In genomic region chr17:8694766-8695165, GRCh38 we compare ENCODE assay signal across 11 cellular contexts. TPM values are rescaled to one million over a fixed set of nuclear protein-coding genes. Genes with fewer than 3 reads are reported as not detected.
DNase-seq lines count a peak whose midpoint lies in the region; ATAC-seq, FAIRE-seq and TF ChIP-seq lines count a peak whose summit lies in the region.
"Not testable (repeated sequence)": the region's sequence is repeated elsewhere in the genome, so short reads cannot be mapped to it uniquely, and the experiment has no call there.
"Had no signal": no experiment of that assay in that cellular context is flagged by ENCODE, and none has a peak within 500 bp of the region (broad histone marks: within the 10 kb centered on the region; RNA-seq: fewer than 3 reads in every experiment).

No MANE protein-coding gene starts in this region.

- not testable (repeated sequence) for H2BK20ac ChIP-seq in H1 (ENCODE audit: low read length)

- not testable (repeated sequence) for H3K23me2 ChIP-seq in H1 (ENCODE audit: low read depth, low read length)

- not testable (repeated sequence) for H3K79me2 ChIP-seq in astrocyte (ENCODE audit: insufficient read depth, low read length); H1 (ENCODE audit: control insufficient read depth in 1 of 2, insufficient read depth in 2 of 2, low read length in 2 of 2)

- not testable (repeated sequence) for H3K9me3 ChIP-seq in astrocyte (ENCODE audit: insufficient read depth, low read depth, low read length); H1 (ENCODE audit: insufficient read depth in 2 of 2, low read depth in 1 of 2, low read length in 1 of 2); thoracic aorta

- not testable (repeated sequence) for H4K8ac ChIP-seq in H1 (ENCODE audit: extremely low read depth, insufficient read depth, low read length)

- not testable (repeated sequence) for TF ChIP-seq POLR2A in H1 (IDR thresholded peaks at IDR 0.05; ENCODE audit: control extremely low read depth in 1 of 2, low read depth in 2 of 2, low read length in 2 of 2)

- not testable (repeated sequence) for H2BK15ac ChIP-seq in H1 (ENCODE audit: low read length)

- H3K23ac ChIP-seq in H1 (ENCODE audit: insufficient read length) = not testable (repeated sequence)

- not testable (repeated sequence) for H3K36me3 Mint-ChIP-seq in astrocyte (ENCODE audit: low read depth, unreplicated experiment); neural crest cell (ENCODE audit: low read depth)

- H4K91ac ChIP-seq in H1 (replicated peaks; ENCODE audit: insufficient read length, low read length) = not testable (repeated sequence)

- not testable (repeated sequence) for H3K27me3 ChIP-seq in astrocyte (ENCODE audit: insufficient read depth, low read length); H1 (replicated peaks in 1 of 4; ENCODE audit: control insufficient read depth in 3 of 4, extremely low read depth in 1 of 4, insufficient read depth in 3 of 4, low read length in 3 of 4); thoracic aorta (replicated peaks; ENCODE audit: insufficient read depth)

- not testable (repeated sequence) for H4K5ac ChIP-seq in H1 (ENCODE audit: insufficient read length, low read depth, low read length)

- not testable (repeated sequence) for H3K9ac ChIP-seq in astrocyte (ENCODE audit: low read length); H1 (replicated peaks in 1 of 4; ENCODE audit: extremely low read depth in 1 of 4, low read depth in 3 of 4, low read length in 3 of 4)

- not testable (repeated sequence) for TF ChIP-seq EP300 in H1 (IDR thresholded peaks at IDR 0.05; ENCODE audit: borderline replicate concordance in 1 of 2, low read depth in 2 of 2, low read length in 2 of 2)

- peaks cover 34% of the 10 kb centered on the region for H3K4me1 ChIP-seq in astrocyte (ENCODE audit: insufficient read depth, low read length)
- peaks cover 12 to 24% (median 18%) of the 10 kb centered on the region in 4 experiments; a peak in 6 of 7 replicates for H3K4me1 ChIP-seq in H1 (replicated peaks in 1 of 4; ENCODE audit: control insufficient read depth in 3 of 4, insufficient read depth in 4 of 4, low read length in 3 of 4)
- peaks cover 35 to 76% of the 10 kb centered on the region in 2 donors for H3K4me1 ChIP-seq in thoracic aorta (ENCODE audit: control insufficient read depth in 1 of 2, low read depth in 2 of 2)

- ATAC-seq in thoracic aorta (ENCODE audit: insufficient number of reproducible peaks, low FRiP score, low read depth) = not testable (repeated sequence)

- POLR2A ChIA-PET in H1 (lab: Charles Lee; ENCODE audit: partially characterized antibody) = interaction anchor here (4.3 kb wide), 1 partner anchor 14 kb away, joined by 33 read pairs; no protein-coding TSS in a partner anchor

- H2BK5ac ChIP-seq in H1 (ENCODE audit: low read depth, low read length) = not testable (repeated sequence)

- 0 out of 2 replicates have a peak overlapping the region, but pooled peaks have one; percentile 11 for H2BK12ac ChIP-seq in H1 (ENCODE audit: low read depth, low read length)

- peak; percentile 19 for DNase-seq in EL
- peak; percentile 12 for DNase-seq in M059J (ENCODE audit: low read depth)
- peak; percentile 62 for DNase-seq in astrocyte (ENCODE audit: low read depth)
- not testable (repeated sequence) for DNase-seq in H1 (ENCODE audit: low read depth in 1 of 2, low spot score in 2 of 2); neural crest cell (ENCODE audit: low read depth, low spot score); thoracic aorta (ENCODE audit: low spot score)
- DNase-seq in islet precursor cell = peak; percentile 36

- H2AFZ ChIP-seq in astrocyte (ENCODE audit: low read depth, low read length); H1 (ENCODE audit: low read length): not testable (repeated sequence)

- H3K4me1 Mint-ChIP-seq in astrocyte (ENCODE audit: low read depth, unreplicated experiment) (peaks cover 19% of the 10 kb centered on the region), neural crest cell (peaks cover 37% of the 10 kb centered on the region)

- not testable (repeated sequence) for H3K18ac ChIP-seq in H1 (ENCODE audit: extremely low read depth, low read length)

- not testable (repeated sequence) for H2AK5ac ChIP-seq in H1 (ENCODE audit: low read depth, low read length)

- 84% methylated on average over 7 of the region's 9 CpGs; no CpG with 5 or more reads in 1 of the 2 experiments for WGBS in H1 (ENCODE audit: extremely low coverage in 1 of 2, insufficient coverage in 1 of 2, insufficient read length in 1 of 2, insufficient replicate concordance in 2 of 2, low coverage in 1 of 2, low lambda C conversion rate in 2 of 2, missing lambda C conversion rate in 1 of 2), 2 experiments

- H3K27me3 Mint-ChIP-seq in astrocyte (ENCODE audit: low read depth, unreplicated experiment); neural crest cell (ENCODE audit: low read depth): not testable (repeated sequence)

- H3K79me1 ChIP-seq in H1 (ENCODE audit: low read depth, low read length) = not testable (repeated sequence)

- H2BK120ac ChIP-seq in H1 (replicated peaks; ENCODE audit: low read depth, low read length) = not testable (repeated sequence)

- H3K9me3 Mint-ChIP-seq in astrocyte (ENCODE audit: unreplicated experiment); neural crest cell: not testable (repeated sequence)

- not testable (repeated sequence) for H3K4me3 Mint-ChIP-seq in astrocyte (ENCODE audit: unreplicated experiment); neural crest cell

- not testable (repeated sequence) for H3K4me2 ChIP-seq in astrocyte (ENCODE audit: low read length); H1 (ENCODE audit: insufficient read depth in 1 of 2, low read depth in 2 of 2, low read length in 2 of 2)

- H3K4me3 ChIP-seq in astrocyte (ENCODE audit: insufficient read depth, low read depth, low read length); H1 (ENCODE audit: extremely low read depth in 1 of 4, insufficient read depth in 2 of 4, low read depth in 3 of 4, low read length in 4 of 4); thoracic aorta: not testable (repeated sequence)

- H3K56ac ChIP-seq in H1 (replicated peaks; ENCODE audit: insufficient read length, low read depth, low read length) = not testable (repeated sequence)

- TF ChIP-seq RAD21 in H1 (IDR thresholded peaks at IDR 0.05 in 1 of 2, conservative IDR thresholded peaks at IDR 0.05 in 1 of 2; ENCODE audit: low read depth in 2 of 2, low read length in 2 of 2) = not testable (repeated sequence)

- H3K27ac ChIP-seq in astrocyte (ENCODE audit: low read depth, low read length); H1 (ENCODE audit: low read depth, low read length): not testable (repeated sequence)
- peak overlapping the region; percentile 98 to 99 for H3K27ac ChIP-seq in thoracic aorta

- TF ChIP-seq CTCF in astrocyte (IDR thresholded peaks at IDR 0.05; ENCODE audit: insufficient read depth, low read depth, low read length); H1 (IDR thresholded peaks at IDR 0.05; ENCODE audit: control extremely low read depth in 1 of 3, insufficient read depth in 1 of 3, low read depth in 1 of 3, low read length in 3 of 3); neural crest cell (conservative IDR thresholded peaks at IDR 0.05); thoracic aorta (IDR thresholded peaks at IDR 0.05): not testable (repeated sequence)

- FAIRE-seq in astrocyte (lab: Jason Lieb, UNC); H1 (lab: Jason Lieb, UNC): not testable (repeated sequence)

- not testable (repeated sequence) for H3K27ac Mint-ChIP-seq in astrocyte (ENCODE audit: unreplicated experiment)
- peak overlapping the region; percentile 37 for H3K27ac Mint-ChIP-seq in neural crest cell (ENCODE audit: unreplicated experiment)

- not testable (repeated sequence) for H3K14ac ChIP-seq in H1 (ENCODE audit: insufficient read length)

- not testable (repeated sequence) for H4K20me1 ChIP-seq in astrocyte (ENCODE audit: insufficient read depth, low read length); H1 (replicated peaks in 1 of 2; ENCODE audit: control insufficient read depth in 1 of 2, insufficient read depth in 2 of 2, low read length in 2 of 2)

- CTCF ChIA-PET in H1 (lab: Charles Lee; ENCODE audit: partially characterized antibody) = interaction anchor here (0.6 kb wide), 1 partner anchor 174 kb away, joined by 3 read pairs; no protein-coding TSS in a partner anchor

- H3K4ac ChIP-seq in H1 (replicated peaks; ENCODE audit: insufficient read length, low read depth, low read length) = not testable (repeated sequence)

- not testable (repeated sequence) for H3K36me3 ChIP-seq in astrocyte (ENCODE audit: insufficient read depth, low read length); H1 (ENCODE audit: control insufficient read depth in 2 of 4, insufficient read depth in 4 of 4, low read length in 3 of 4); thoracic aorta

RNA-seq across cellular contexts. Expression of gene CCDC42, which starts 49.9 kb away (rescaled TPM):
- not detected in 2 replicates for total RNA-seq in M059J (2014; rRNA removed; shearing (Covaris generic))
- total RNA-seq in astrocyte (not detected in 2 replicates), neural crest cell (not detected in 2 replicates), thoracic aorta (not detected)
- total RNA-seq in H1 (2021; fragmentation: NEBNext Ultra II Directional; extraction: Animal tissue kit (Norgen Biotek cat#: 25700)) = not detected in 2 replicates
- not detected in 2 replicates for polyA plus RNA-seq in H1 (2011; rRNA removed)
- not detected for polyA plus RNA-seq in H1 (2011; cell fraction: cytosol; rRNA removed)
- polyA plus RNA-seq in H1 (2011; cell fraction: nucleus; rRNA removed) = not detected
- not detected in 4 replicates for polyA plus RNA-seq in H1 (2012, experiment 1 of 2)
- polyA plus RNA-seq in H1 (2012, experiment 2 of 2) = not detected
- not detected for polyA plus RNA-seq in H1 (2013, experiment 1 of 2)
- polyA plus RNA-seq in H1 (2013, experiment 2 of 2) = not detected
- not detected in 2 replicates for polyA minus RNA-seq in H1 (2011; rRNA and poly(A)+ RNA removed)
- polyA minus RNA-seq in H1 (2011; cell fraction: cytosol; rRNA and poly(A)+ RNA removed) = not detected
- polyA minus RNA-seq in H1 (2011; cell fraction: nucleus; rRNA and poly(A)+ RNA removed) = not detected
- total RNA-seq: A172; CD4-positive, CD25-positive, alpha-beta regulatory T cell; GM23248; H7 had no signal
- polyA plus RNA-seq: GM23248 had no signal
